Comparison of ENCODE assay signal across 20 cellular contexts in the genomic region with DNA sequence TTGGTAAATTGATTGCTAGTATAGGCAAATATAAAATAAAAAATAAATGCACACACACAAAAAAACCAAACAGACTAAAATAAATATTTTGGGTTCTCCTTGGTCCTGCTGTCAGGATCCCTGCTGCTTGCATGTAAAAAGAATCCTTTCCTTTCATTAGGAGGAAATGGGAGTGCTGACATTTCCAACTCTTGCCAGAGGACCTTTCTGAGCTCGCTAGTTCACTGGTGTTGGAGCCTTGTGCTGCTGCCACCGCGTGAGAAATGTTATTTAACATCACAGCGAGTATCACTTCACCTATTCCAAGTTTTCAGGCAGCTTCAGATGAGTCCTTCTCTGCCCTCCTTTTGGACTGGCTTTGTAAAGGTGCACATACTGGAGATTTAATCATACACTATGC.
DNase-seq lines count a peak whose midpoint lies in the region; TF ChIP-seq lines count a peak whose summit lies in the region.
"Had no signal": no experiment of that assay in that cellular context is flagged by ENCODE, and none has a peak within 500 bp of the region (broad histone marks: within the 10 kb centered on the region; RNA-seq: fewer than 3 reads in every experiment).

No MANE protein-coding gene starts in this region.

- H3K27me3 Mint-ChIP-seq in endodermal cell (ENCODE audit: insufficient read depth), result no peaks in the 10 kb centered on the region
- H3K27me3 Mint-ChIP-seq in neural progenitor cell (ENCODE audit: insufficient read depth, low read depth), result peaks cover 2% of the 10 kb centered on the region
- H3K27me3 Mint-ChIP-seq: CD8-positive, alpha-beta memory T cell had no signal

- H3F3A ChIP-seq in neural progenitor cell (ENCODE audit: low read depth), result no peaks in the 10 kb centered on the region

- H3K27ac ChIP-seq in endodermal cell (ENCODE audit: low read depth, low read length) (no peak overlapping the region), neural progenitor cell (no peak overlapping the region)
- H3K27ac ChIP-seq: 22Rv1, KMS-11 had no signal

- H4K20me1 ChIP-seq in neural progenitor cell (ENCODE audit: low read depth), result no peaks in the 10 kb centered on the region

- H3K4me1 Mint-ChIP-seq in endodermal cell (peaks cover 7% of the 10 kb centered on the region), neural progenitor cell (peaks cover 13% of the 10 kb centered on the region)
- H3K4me1 Mint-ChIP-seq: CD8-positive, alpha-beta memory T cell had no signal

- DNase-seq in NCI-H146 (lab: John Stamatoyannopoulos, UW), result peak; percentile 1
- DNase-seq in NCI-H146 treated with DMSO at 0.1 percent for 48 hours (lab: John Stamatoyannopoulos, UW; ENCODE audit: unreplicated experiment), result no peak
- peak; percentile 12 for DNase-seq in NCI-H69 (lab: John Stamatoyannopoulos, UW)
- DNase-seq in endodermal cell, result peak; percentile 43
- no peak for DNase-seq in neural progenitor cell (ENCODE audit: low spot score)
- no peak for DNase-seq in NCI-H2171 treated with DMSO at 0.1 percent for 48 hours (lab: John Stamatoyannopoulos, UW)
- no peak for DNase-seq in NCI-H526 treated with DMSO at 0.1 percent for 48 hours (lab: John Stamatoyannopoulos, UW)
- DNase-seq in NCI-H1417 (lab: John Stamatoyannopoulos, UW), result no peak
- DNase-seq: C1 segment of cervical spinal cord; CD8-positive, alpha-beta memory T cell; EL; IMR-90; NCI-H1092 treated with DMSO at 0.1 percent for 48 hours; NCI-H1694; NCI-H2107; NCI-H2227 treated with DMSO at 0.1 percent for 48 hours; NCI-H510A treated with DMSO at 0.1 percent for 48 hours; Right ventricle myocardium superior had no signal

- no peak overlapping the region for H3K4me3 ChIP-seq in endodermal cell (ENCODE audit: low read length)
- H3K4me3 ChIP-seq in neural progenitor cell, result no peak overlapping the region

- H3K79me2 ChIP-seq in neural progenitor cell (ENCODE audit: low read depth), result no peaks in the 10 kb centered on the region

- no peaks in the 10 kb centered on the region for H3K9me3 Mint-ChIP-seq in endodermal cell
- H3K9me3 Mint-ChIP-seq in neural progenitor cell, result no peaks in the 10 kb centered on the region

- H3K27ac Mint-ChIP-seq in endodermal cell (no peak overlapping the region), neural progenitor cell (no peak overlapping the region)
- H3K27ac Mint-ChIP-seq: CD8-positive, alpha-beta memory T cell had no signal

- H3K4me1 ChIP-seq in endodermal cell (ENCODE audit: control insufficient read depth, insufficient read depth, low read length) (no peaks in the 10 kb centered on the region), neural progenitor cell (peaks cover 3% of the 10 kb centered on the region)

- 35 to 45% methylated on average over 4 of the region's 4 CpGs for WGBS in endodermal cell (ENCODE audit: insufficient coverage in 1 of 2, insufficient read length in 1 of 2), 2 experiments

- no peak overlapping the region for H3K4me2 ChIP-seq in neural progenitor cell
- H3K4me2 ChIP-seq: KMS-11 had no signal

- H3K27me3 ChIP-seq in endodermal cell (ENCODE audit: control insufficient read depth, insufficient read depth, low read length, poor library complexity, severe bottlenecking) (no peaks in the 10 kb centered on the region), neural progenitor cell (no peaks in the 10 kb centered on the region)

- no peaks in the 10 kb centered on the region for H3K36me3 ChIP-seq in endodermal cell (ENCODE audit: control insufficient read depth, insufficient read depth, low read length)
- no peaks in the 10 kb centered on the region for H3K36me3 ChIP-seq in neural progenitor cell

- no peaks in the 10 kb centered on the region for H3K36me3 Mint-ChIP-seq in endodermal cell (ENCODE audit: low read depth)
- peaks cover 2% of the 10 kb centered on the region for H3K36me3 Mint-ChIP-seq in neural progenitor cell
- H3K36me3 Mint-ChIP-seq: CD8-positive, alpha-beta memory T cell had no signal

- no peak overlapping the region for H3K4me3 Mint-ChIP-seq in endodermal cell
- no peak overlapping the region for H3K4me3 Mint-ChIP-seq in neural progenitor cell
- H3K4me3 Mint-ChIP-seq: CD8-positive, alpha-beta memory T cell had no signal

- no peak overlapping the region for H3K9ac ChIP-seq in endodermal cell (ENCODE audit: extremely low read depth, low read length, poor library complexity, severe bottlenecking)
- H3K9ac ChIP-seq in neural progenitor cell, result no peak overlapping the region
- H3K9ac ChIP-seq: KMS-11 had no signal

- TF ChIP-seq CTCF in endodermal cell (conservative IDR thresholded peaks at IDR 0.05) (no peak), neural progenitor cell (IDR thresholded peaks at IDR 0.05) (no peak)

- peak overlapping the region; percentile 54 for H2AFZ ChIP-seq in neural progenitor cell (replicated peaks)

- H3K9me3 ChIP-seq in endodermal cell (ENCODE audit: control insufficient read depth, low read length), result no peaks in the 10 kb centered on the region
- no peaks in the 10 kb centered on the region for H3K9me3 ChIP-seq in neural progenitor cell (ENCODE audit: low read depth)

Comparison
In these comparisons a context has a peak if more than half of its experiments do, and no peak if none do; other contexts are left out.
1. DNase-seq: peak in NCI-H146 (single experiment), NCI-H69 (single experiment) and endodermal cell (single experiment); none in NCI-H146 treated with DMSO at 0.1 percent for 48 hours (single experiment), neural progenitor cell (single experiment), NCI-H2171 treated with DMSO at 0.1 percent for 48 hours (single experiment), NCI-H526 treated with DMSO at 0.1 percent for 48 hours (single experiment) and NCI-H1417 (0 of 3).